12 cellular contexts compared by ENCODE assay signal in the genomic region with DNA sequence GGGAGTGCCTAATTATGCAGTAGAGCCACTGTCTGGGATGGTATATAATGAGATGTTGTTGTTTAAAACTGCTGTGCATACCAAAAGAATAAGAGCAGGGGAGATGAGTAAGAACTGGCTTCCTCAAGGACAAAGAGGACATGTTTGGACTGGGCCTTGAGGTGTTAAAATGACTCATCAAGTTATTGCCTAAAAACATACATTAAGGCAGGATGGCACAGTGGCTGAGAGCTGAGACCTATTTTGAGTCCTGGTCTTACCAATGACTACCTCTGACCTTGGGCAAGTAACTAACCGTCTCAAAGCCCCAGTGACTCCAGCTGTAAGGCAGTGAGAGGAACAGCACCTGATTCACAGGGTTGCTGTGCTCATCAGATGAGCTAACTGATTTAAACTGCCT.
DNase-seq lines count a peak whose midpoint lies in the region; ATAC-seq and TF ChIP-seq lines count a peak whose summit lies in the region.
"Had no signal": no experiment of that assay in that cellular context is flagged by ENCODE, and none has a peak within 500 bp of the region (broad histone marks: within the 10 kb centered on the region; RNA-seq: fewer than 3 reads in every experiment).

No MANE protein-coding gene starts in this region.

- ATAC-seq in GM18867 (IDR thresholded peaks at IDR 0.05; ENCODE audit: unreplicated experiment) = peak; percentile 97
- peak; percentile 92 for ATAC-seq in GM21526 (IDR thresholded peaks at IDR 0.05; ENCODE audit: low FRiP score, unreplicated experiment)
- peak; percentile 86 for ATAC-seq in HG03159 (IDR thresholded peaks at IDR 0.05; ENCODE audit: unreplicated experiment)
- ATAC-seq: left lobe of liver, sciatic nerve had no signal

- H3K27ac ChIP-seq in epithelial cell of prostate (peak overlapping the region; percentile 7), A673 (ENCODE audit: low read depth, low read length, poor library complexity, severe bottlenecking) (no peak overlapping the region)
- H3K27ac ChIP-seq: SJSA1 had no signal

- DNase-seq in epithelial cell of prostate (ENCODE audit: low read depth, low spot score) (peak; percentile 52), activated T-cell treated with anti-CD3 and anti-CD28 coated beads for 4 hours (no peak), A673 (ENCODE audit: low spot score) (no peak), Ammon's horn (ENCODE audit: low spot score) (no peak)
- no peak for DNase-seq in activated effector memory CD4-positive, alpha-beta T cell treated with anti-CD3 and anti-CD28 coated beads, Interleukin-2, amount 50 U/mL, for 16 hours
- DNase-seq: NCI-H1048 had no signal

- H3K36me3 ChIP-seq in A673 (ENCODE audit: insufficient read depth, low read length, poor library complexity, severe bottlenecking) = no peaks in the 10 kb centered on the region
- H3K36me3 ChIP-seq: SJSA1 had no signal

- intact Hi-C loops in A673 (cut with micrococcal nuclease; ENCODE audit: unreplicated experiment) = no loop called here

- no TSS peak for BruUV-seq in A673 (replicated peaks; lab: Mats Ljungman, UMichigan)

- H3K27me3 ChIP-seq in A673 (replicated peaks; ENCODE audit: insufficient read depth, low read depth, low read length, poor library complexity) = peaks cover 7% of the 10 kb centered on the region

- no peak overlapping the region for H3K4me3 ChIP-seq in A673 (ENCODE audit: low read depth, low read length, poor library complexity, severe bottlenecking)
- H3K4me3 ChIP-seq: SJSA1 had no signal

- no peaks in the 10 kb centered on the region for H3K9me3 ChIP-seq in A673 (ENCODE audit: low read depth, low read length, poor library complexity, severe bottlenecking)
- H3K9me3 ChIP-seq: SJSA1 had no signal

- no peak for TF ChIP-seq CTCF in A673 (conservative IDR thresholded peaks at IDR 0.05; ENCODE audit: low read depth, low read length)

- H3K4me1 ChIP-seq in A673 (ENCODE audit: insufficient read depth, low read length, poor library complexity, severe bottlenecking) = no peaks in the 10 kb centered on the region
- H3K4me1 ChIP-seq: SJSA1 had no signal

- CTCF ChIA-PET in A673 (lab: Charles Lee) = no interaction called here

- POLR2A ChIA-PET in A673 (lab: Charles Lee; ENCODE audit: low non-redundant PET) = no interaction called here
